1 cellular context compared by ENCODE assay signal in genomic region chr10:104045151-104046089, GRCh38.
TF ChIP-seq lines count a peak whose summit lies in the region.

No MANE protein-coding gene starts in this region.

TF ChIP-seq in liver, 16 proteins besides CTCF, POLR2A, EP300 and RAD21 (continued from another document):
- TF ChIP-seq REST (IDR thresholded peaks at IDR 0.05), result no peak
